1 cellular context compared by ENCODE assay signal in the genomic region with DNA sequence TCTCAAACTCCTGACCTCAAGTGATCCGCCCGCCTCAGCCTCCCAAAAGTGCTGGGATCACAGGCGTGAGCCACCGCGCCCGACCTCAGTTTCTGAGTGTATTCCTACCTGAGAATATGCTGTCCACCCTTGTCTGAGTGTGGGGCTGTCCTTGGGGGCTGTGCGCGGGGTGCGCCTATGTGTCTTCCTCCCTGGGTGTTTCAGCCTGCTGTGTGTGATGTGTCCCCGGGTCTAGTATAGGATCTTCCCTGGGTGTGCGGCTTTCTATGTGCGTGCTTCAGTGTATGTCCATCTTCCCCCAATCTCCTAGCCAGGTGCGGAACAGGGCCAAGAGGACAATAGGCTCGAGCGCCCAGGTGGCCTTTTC.
TF ChIP-seq lines count a peak whose summit lies in the region.

No MANE protein-coding gene starts in this region.

TF ChIP-seq in H1, 55 proteins besides CTCF, POLR2A, EP300 and RAD21:
- TF ChIP-seq KDM1A (IDR thresholded peaks at IDR 0.05; ENCODE audit: borderline replicate concordance, low read length) (no peak), SUZ12 (IDR thresholded peaks at IDR 0.05; ENCODE audit: low read length) (no peak), NRF1 (IDR thresholded peaks at IDR 0.05; ENCODE audit: low read depth, low read length) (no peak), RXRA (IDR thresholded peaks at IDR 0.05; ENCODE audit: insufficient read depth, low read depth, low read length) (no peak), HDAC6 (IDR thresholded peaks at IDR 0.05; ENCODE audit: low read depth, low read length) (no peak), RFX5 (IDR thresholded peaks at IDR 0.05; ENCODE audit: borderline replicate concordance, low read depth, low read length) (no peak), TAF7 (optimal IDR thresholded peaks at IDR 0.05; ENCODE audit: borderline replicate concordance, low read depth, low read length) (no peak), SRF (IDR thresholded peaks at IDR 0.05; ENCODE audit: low read depth, low read length) (no peak), RNF2 (IDR thresholded peaks at IDR 0.05; ENCODE audit: borderline replicate concordance, low read depth, low read length, missing control alignments, poor library complexity, severe bottlenecking) (no peak), EZH2 (IDR thresholded peaks at IDR 0.05; ENCODE audit: low read depth, low read length, severe bottlenecking) (no peak), KDM5A (IDR thresholded peaks at IDR 0.05; ENCODE audit: low read length) (no peak)
